Comparison of ENCODE assay signal across 8 cellular contexts in the genomic region with DNA sequence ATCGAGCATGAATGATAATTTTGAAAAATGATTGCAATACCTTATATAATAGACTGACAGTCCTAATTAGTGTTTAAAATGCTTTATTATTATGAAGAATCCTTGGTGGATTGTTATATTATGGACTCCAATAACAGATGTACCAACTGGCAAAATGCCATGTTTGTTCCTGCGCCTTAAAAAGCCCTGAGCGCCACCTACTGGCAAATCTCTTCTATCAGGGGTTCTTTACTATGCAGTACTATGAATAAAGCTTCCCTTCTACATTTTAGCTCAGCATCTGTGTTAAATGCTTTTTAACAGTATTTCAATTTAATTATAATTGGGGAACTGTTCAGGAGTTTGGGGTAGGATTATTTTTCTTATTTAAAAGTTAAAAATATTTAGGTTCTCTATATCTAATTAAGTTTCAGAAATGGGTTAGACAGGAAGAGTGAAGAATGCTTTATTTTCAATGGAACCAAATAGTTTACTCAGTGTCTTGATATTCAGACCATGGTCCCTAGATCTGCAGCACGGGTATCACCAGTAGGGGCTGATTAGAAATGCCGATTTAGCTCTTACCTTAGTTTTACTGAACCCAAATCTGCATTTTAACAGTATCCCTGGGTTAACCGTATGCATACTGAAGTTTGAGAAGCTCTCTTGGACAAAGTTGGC. TPM values are rescaled to one million over a fixed set of nuclear protein-coding genes. Genes with fewer than 3 reads are reported as not detected.
A peak's percentile ranks its signal among the peaks of the same experiment; 100 is the strongest.
DNase-seq lines count a peak whose midpoint lies in the region; ATAC-seq and TF ChIP-seq lines count a peak whose summit lies in the region.

No MANE protein-coding gene starts in this region.

- H3K4me1 Mint-ChIP-seq in naive B cell, result peaks cover 6 to 14% (median 7%) of the 10 kb centered on the region in 3 donors
- H3K4me1 Mint-ChIP-seq in stimulated activated naive B cell treated with anti-CD40 and anti-IgM and Interleukin-4, amounts not matched to agents 10 μg/mL and 1 μg/mL and 100 μg/mL, for 72 hours, result peaks cover 4 to 10% of the 10 kb centered on the region in 2 donors

- H3K27me3 ChIP-seq in OCI-LY3 (ENCODE audit: low read depth, low read length), result no peaks in the 10 kb centered on the region

- peaks cover 5% of the 10 kb centered on the region; the same call in 1 of the 2 replicates for H4K20me1 ChIP-seq in OCI-LY3 (ENCODE audit: insufficient read depth, low read length)

- H3K4me2 ChIP-seq in OCI-LY3 (ENCODE audit: low read length), result no peak overlapping the region; the same call in 1 of the 2 replicates

- peaks cover 46% of the 10 kb centered on the region for H3K79me2 ChIP-seq in OCI-LY3 (ENCODE audit: low read length)

- peaks cover 11% of the 10 kb centered on the region; the same call in 1 of the 2 replicates for H3K4me1 ChIP-seq in OCI-LY3 (ENCODE audit: low read length)

- no peaks in the 10 kb centered on the region for H3K9me3 Mint-ChIP-seq in naive B cell
- no peaks in the 10 kb centered on the region for H3K9me3 Mint-ChIP-seq in stimulated activated naive B cell treated with anti-CD40 and anti-IgM and Interleukin-4, amounts not matched to agents 10 μg/mL and 1 μg/mL and 100 μg/mL, for 72 hours

- H3K36me3 Mint-ChIP-seq in naive B cell, result peaks cover 0 to 10% of the 10 kb centered on the region in 2 donors
- H3K36me3 Mint-ChIP-seq in stimulated activated naive B cell treated with anti-CD40 and anti-IgM and Interleukin-4, amounts not matched to agents 10 μg/mL and 1 μg/mL and 100 μg/mL, for 72 hours, result peaks cover 10 to 32% of the 10 kb centered on the region in 2 donors

- H3K36me3 ChIP-seq in OCI-LY3 (replicated peaks; ENCODE audit: low read depth, low read length), result no peaks in the 10 kb centered on the region

- H3K4me3 Mint-ChIP-seq in naive B cell, result no peak overlapping the region
- no peak overlapping the region for H3K4me3 Mint-ChIP-seq in stimulated activated naive B cell treated with anti-CD40 and anti-IgM and Interleukin-4, amounts not matched to agents 10 μg/mL and 1 μg/mL and 100 μg/mL, for 72 hours

- TF ChIP-seq POLR2A in erythroblast (IDR thresholded peaks at IDR 0.05; ENCODE audit: low read length), result no peak

- DNase-seq in DMS79 treated with DMSO at 0.1 percent for 48 hours (lab: John Stamatoyannopoulos, UW), result peak; percentile 9
- DNase-seq in DMS79 (lab: John Stamatoyannopoulos, UW), result no peak
- DNase-seq in Jurkat, Clone E6-1 (ENCODE audit: low read depth, low spot score), result peak; percentile 89
- peak; percentile 75 for DNase-seq in activated T-cell treated with anti-CD3 and anti-CD28 coated beads for 1 hour (ENCODE audit: low read depth)
- peak; percentile 90 to 94 for DNase-seq in erythroblast (lab: John Stamatoyannopoulos, UW)
- DNase-seq in naive B cell, result peak; percentile 61
- peak; percentile 51 for DNase-seq in stimulated activated naive B cell treated with anti-CD40 and anti-IgM and Interleukin-4, amounts not matched to agents 10 μg/mL and 1 μg/mL and 100 μg/mL, for 72 hours

- no peak overlapping the region for H3K4me3 ChIP-seq in Jurkat, Clone E6-1 (ENCODE audit: low read length)
- H3K4me3 ChIP-seq in OCI-LY3 (ENCODE audit: low read length), result no peak overlapping the region

- no peak overlapping the region for H2AFZ ChIP-seq in OCI-LY3 (ENCODE audit: low read depth, low read length)

- no peak overlapping the region for H3K27ac Mint-ChIP-seq in naive B cell
- no peak overlapping the region for H3K27ac Mint-ChIP-seq in stimulated activated naive B cell treated with anti-CD40 and anti-IgM and Interleukin-4, amounts not matched to agents 10 μg/mL and 1 μg/mL and 100 μg/mL, for 72 hours

- H3K9ac ChIP-seq in OCI-LY3 (ENCODE audit: low read length), result no peak overlapping the region

- no peaks in the 10 kb centered on the region for H3K27me3 Mint-ChIP-seq in naive B cell
- H3K27me3 Mint-ChIP-seq in stimulated activated naive B cell treated with anti-CD40 and anti-IgM and Interleukin-4, amounts not matched to agents 10 μg/mL and 1 μg/mL and 100 μg/mL, for 72 hours, result no peaks in the 10 kb centered on the region

- peak; percentile 54 for TF ChIP-seq CTCF in OCI-LY3 (IDR thresholded peaks at IDR 0.05; ENCODE audit: low read depth, low read length)

- no peaks in the 10 kb centered on the region for H3K9me3 ChIP-seq in OCI-LY3 (ENCODE audit: insufficient read depth, low read length)

- peak; percentile 71 to 76 for ATAC-seq in naive B cell (ENCODE audit: low read depth in 2 of 2)
- peak; percentile 70 to 71 for ATAC-seq in stimulated activated naive B cell treated with anti-CD40 and anti-IgM and Interleukin-4, amounts not matched to agents 10 μg/mL and 1 μg/mL and 100 μg/mL, for 72 hours (replicated peaks)

- H3K27ac ChIP-seq in OCI-LY3 (ENCODE audit: low read length), result no peak overlapping the region

RNA-seq across cellular contexts. Expression of a gene that starts 20.0 kb away (rescaled TPM):
- 28.1 TPM for polyA plus RNA-seq in Jurkat, Clone E6-1 (2012; ENCODE audit: insufficient read depth, insufficient read length)
- polyA plus RNA-seq in naive B cell (ENCODE audit: low read depth in 6 of 6), result 10 to 100 TPM; 77.4 to 97.8 (median 84.9) TPM

RNA-seq across cellular contexts. Expression of a gene that starts 25.6 kb away (rescaled TPM):
- polyA plus RNA-seq in Jurkat, Clone E6-1 (2012; ENCODE audit: insufficient read depth, insufficient read length), result 7.2 TPM
- 10 to 100 TPM; 10.8 to 28.1 (median 16.8) TPM for polyA plus RNA-seq in naive B cell (ENCODE audit: low read depth in 6 of 6)

RNA-seq across cellular contexts. Expression of a gene that starts 40.7 kb away (rescaled TPM):
- 35.2 TPM for polyA plus RNA-seq in Jurkat, Clone E6-1 (2012; ENCODE audit: insufficient read depth, insufficient read length)
- polyA plus RNA-seq in naive B cell (ENCODE audit: low read depth in 6 of 6), result 10 to 100 TPM; 10.4 to 24.1 (median 12.4) TPM
